In the genomic region with DNA sequence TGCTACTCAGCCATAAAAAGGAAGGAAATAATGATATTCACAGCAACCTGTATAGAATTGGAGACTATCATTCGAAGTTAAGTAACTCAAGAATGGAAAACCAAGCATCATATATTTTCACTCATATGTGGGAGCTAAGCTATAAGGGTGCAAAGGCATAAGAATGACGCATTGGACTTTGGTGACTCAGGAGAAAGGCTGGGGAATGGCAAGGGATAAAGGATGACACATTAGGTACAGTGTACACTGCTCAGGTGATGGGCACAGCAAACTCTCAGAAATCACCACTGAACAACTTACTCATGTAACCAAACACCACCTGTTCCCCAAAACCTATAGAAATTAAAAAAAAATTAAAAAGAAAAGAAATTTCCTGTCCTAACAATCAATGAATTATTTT, we compare ENCODE assay signal across 23 cellular contexts.
"Had no signal": no experiment of that assay in that cellular context is flagged by ENCODE, and none has a peak within 500 bp of the region (broad histone marks: within the 10 kb centered on the region; RNA-seq: fewer than 3 reads in every experiment).

No MANE protein-coding gene starts in this region.

- DNase-seq: activated CD4-positive, alpha-beta T cell treated with anti-CD3 and anti-CD28 coated beads for 36 hours; activated CD4-positive, alpha-beta T cell treated with anti-CD3 and anti-CD28 coated beads, Interleukin-2, amount 50 U/mL, for 1 hour; activated CD8-positive, alpha-beta memory T cell treated with anti-CD3 and anti-CD28 coated beads, Interleukin-2, amount 50 U/mL, for 48 hours; activated CD8-positive, alpha-beta T cell treated with anti-CD3 and anti-CD28 coated beads, Interleukin-2, amount 10 ng/mL, durations not matched to agents 7 days and 5 days; activated effector memory CD4-positive, alpha-beta T cell treated with Interleukin-2 at 50 U/mL for 16 hours; activated naive CD4-positive, alpha-beta T cell; activated naive CD8-positive, alpha-beta T cell treated with anti-CD3 and anti-CD28 coated beads, Interleukin-2, amount 50 U/mL, for 24 hours; activated T-cell treated with anti-CD3 and anti-CD28 coated beads, Interleukin-2, amount 50 U/mL, for 1 hour; amniotic stem cell; cerebellar nuclear complex; NCI-H1048; NCI-H146; NCI-H187 treated with DMSO at 0.1 percent for 48 hours; NCI-H2081 treated with DMSO at 0.1 percent for 48 hours; NCI-H446; NCI-H524; PC-9; Right ventricle myocardium superior; RPMI8226; SJCRH30; SK-N-SH; T-helper 1 cell; WERI-Rb-1 had no signal

- H3K27me3 ChIP-seq: SJCRH30 had no signal

- ATAC-seq: activated CD4-positive, alpha-beta T cell treated with anti-CD3 and anti-CD28 coated beads for 36 hours; activated CD8-positive, alpha-beta T cell treated with anti-CD3 and anti-CD28 coated beads, Interleukin-2, amount 10 ng/mL, durations not matched to agents 7 days and 5 days; activated naive CD8-positive, alpha-beta T cell treated with anti-CD3 and anti-CD28 coated beads, Interleukin-2, amount 50 U/mL, for 24 hours had no signal

- H3K4me1 ChIP-seq: SJCRH30 had no signal

- H3K9me3 ChIP-seq: SJCRH30, SK-N-SH had no signal

- H3K36me3 ChIP-seq: SJCRH30, WERI-Rb-1 had no signal

- H3K4me3 ChIP-seq: PC-9, SJCRH30 had no signal

- H3K27ac ChIP-seq: PC-9, SJCRH30, WERI-Rb-1 had no signal
